Comparison of ENCODE assay signal across 8 cellular contexts in genomic region chr6:34657037-34657306, GRCh38. TPM values are rescaled to one million over a fixed set of nuclear protein-coding genes. Genes with fewer than 3 reads are reported as not detected.
DNase-seq lines count a peak whose midpoint lies in the region; ATAC-seq and TF ChIP-seq lines count a peak whose summit lies in the region.

No MANE protein-coding gene starts in this region.

- H3K27me3 Mint-ChIP-seq in memory B cell: no peaks in the 10 kb centered on the region

- DNase-seq in left ventricle myocardium inferior: no peak
- no peak for DNase-seq in Right ventricle myocardium inferior (ENCODE audit: missing footprints)
- peak; percentile 76 for DNase-seq in astrocyte of the cerebellum (ENCODE audit: low read depth)
- DNase-seq in memory B cell (ENCODE audit: low spot score in 2 of 2): no peak
- no peak for DNase-seq in vagina (ENCODE audit: extremely low spot score in 2 of 2)
- DNase-seq in NCI-H2196 (lab: John Stamatoyannopoulos, UW; ENCODE audit: unreplicated experiment): no peak
- no peak for DNase-seq in hepatic stellate cell (ENCODE audit: low spot score)

- H3K4me1 ChIP-seq in left ventricle myocardium inferior: peaks cover 74% of the 10 kb centered on the region
- peaks cover 35% of the 10 kb centered on the region for H3K4me1 ChIP-seq in vagina

- no peak for TF ChIP-seq CTCF in left ventricle myocardium inferior (IDR thresholded peaks at IDR 0.05; ENCODE audit: borderline replicate concordance)
- TF ChIP-seq CTCF in astrocyte of the cerebellum (IDR thresholded peaks at IDR 0.05; ENCODE audit: low read depth, low read length, missing control alignments): no peak
- no peak for TF ChIP-seq CTCF in vagina (IDR thresholded peaks at IDR 0.05)

- TF ChIP-seq POLR2A in vagina (IDR thresholded peaks at IDR 0.05): no peak

- intact Hi-C loops in left ventricle myocardium inferior (cut with micrococcal nuclease): no loop called here
- intact Hi-C loops in Right ventricle myocardium inferior (cut with DNase I): loop anchor here (2.0 kb wide), 2 partner anchors 40 to 100 kb away; partner anchors contain the start of genes ILRUN and SNRPC
- intact Hi-C loops in vagina (cut with DNase I): no loop called here

- peaks cover 5% of the 10 kb centered on the region for H3K36me3 Mint-ChIP-seq in memory B cell

- peaks cover 28% of the 10 kb centered on the region for H3K4me1 Mint-ChIP-seq in memory B cell

- ATAC-seq in Right ventricle myocardium inferior: no peak
- ATAC-seq in memory B cell (ENCODE audit: low read depth): no peak
- no peak for ATAC-seq in GM18498 (IDR thresholded peaks at IDR 0.05; ENCODE audit: unreplicated experiment)

- peak overlapping the region; percentile 94 for H3K27ac Mint-ChIP-seq in memory B cell

- H3K9me3 ChIP-seq in left ventricle myocardium inferior (replicated peaks) (no peaks in the 10 kb centered on the region), vagina (no peaks in the 10 kb centered on the region)

- H3K36me3 ChIP-seq in left ventricle myocardium inferior (peaks cover 23% of the 10 kb centered on the region), vagina (peaks cover 0 to 6% of the 10 kb centered on the region in 2 donors)

- peak overlapping the region; percentile 84 for H3K4me3 Mint-ChIP-seq in memory B cell

- in situ Hi-C loops in astrocyte of the cerebellum (cut with HindIII; ENCODE audit: low sequenced_read_pairs): no loop called here

- H3K4me3 ChIP-seq in left ventricle myocardium inferior (peak overlapping the region; percentile 59), astrocyte of the cerebellum (ENCODE audit: low read depth, low read length) (peak overlapping the region; percentile 35), vagina (peak overlapping the region; percentile 36 to 44)

- H3K27ac ChIP-seq in left ventricle myocardium inferior (replicated peaks): peak overlapping the region; percentile 92
- peak overlapping the region; percentile 84 for H3K27ac ChIP-seq in vagina

- no peaks in the 10 kb centered on the region for H3K27me3 ChIP-seq in left ventricle myocardium inferior (ENCODE audit: low read depth)
- no peaks in the 10 kb centered on the region for H3K27me3 ChIP-seq in vagina

- no peaks in the 10 kb centered on the region for H3K9me3 Mint-ChIP-seq in memory B cell

RNA-seq across cellular contexts. Expression of gene ILRUN, which starts 39.6 kb away (rescaled TPM):
- 132 TPM for total RNA-seq in left ventricle myocardium inferior
- total RNA-seq in Right ventricle myocardium inferior: 143 TPM
- 48.4 TPM for total RNA-seq in vagina
